9 cellular contexts compared by ENCODE assay signal in genomic region chr6:158039178-158039557, GRCh38. TPM values are rescaled to one million over a fixed set of nuclear protein-coding genes. Genes with fewer than 3 reads are reported as not detected.
DNase-seq lines count a peak whose midpoint lies in the region; ATAC-seq and TF ChIP-seq lines count a peak whose summit lies in the region.
"Had no signal": no experiment of that assay in that cellular context is flagged by ENCODE, and none has a peak within 500 bp of the region (broad histone marks: within the 10 kb centered on the region; RNA-seq: fewer than 3 reads in every experiment).

No MANE protein-coding gene starts in this region.

- H3K4me3 ChIP-seq in A673 (ENCODE audit: low read depth, low read length, poor library complexity, severe bottlenecking) (no peak overlapping the region), HCT116 (replicated peaks in 1 of 2; ENCODE audit: low read depth in 1 of 2, low read length in 2 of 2) (peak overlapping the region in 1 of 2 experiments; percentile 27; a peak in 1 of 4 replicates), astrocyte of the spinal cord (ENCODE audit: low read depth, low read length) (no peak overlapping the region), HAP-1 (no peak overlapping the region)

- in situ Hi-C loops in astrocyte of the spinal cord (cut with HindIII; ENCODE audit: low sequenced_read_pairs), result no loop called here
- in situ Hi-C loops in HAP-1 (cut with MboI; ENCODE audit: low sequenced_read_pairs), result no loop called here

- POLR2A ChIA-PET in A673 (lab: Charles Lee; ENCODE audit: low non-redundant PET), result no interaction called here
- POLR2A ChIA-PET in HCT116 (lab: Charles Lee), result interaction anchor here (1.2 kb wide), 1 partner anchor 18 kb away, joined by 3 read pairs; no protein-coding TSS in a partner anchor

- RAD21 ChIA-PET in HCT116 (lab: Charles Lee; ENCODE audit: low non-redundant PET in 1 of 2, low total read pairs in 2 of 2, uncharacterized antibody in 2 of 2, unreplicated experiment in 2 of 2), result no interaction called here

- H3K27ac ChIP-seq in A673 (ENCODE audit: low read depth, low read length, poor library complexity, severe bottlenecking) (peak overlapping the region; percentile 35), HCT116 (ENCODE audit: low read depth, low read length) (peak overlapping the region; percentile 87)

- no peaks in the 10 kb centered on the region for H3K27me3 ChIP-seq in A673 (replicated peaks; ENCODE audit: insufficient read depth, low read depth, low read length, poor library complexity)
- no peaks in the 10 kb centered on the region for H3K27me3 ChIP-seq in HCT116 (ENCODE audit: insufficient read depth, low read length)
- no peaks in the 10 kb centered on the region for H3K27me3 ChIP-seq in HAP-1 (ENCODE audit: low read depth)

- H3K9me2 ChIP-seq in HCT116 (ENCODE audit: insufficient read depth), result no peaks in the 10 kb centered on the region

- no peak for TF ChIP-seq RAD21 in HCT116 (IDR thresholded peaks at IDR 0.05; ENCODE audit: low read depth)

- BruUV-seq in A673 (replicated peaks; lab: Mats Ljungman, UMichigan) (no TSS peak), HCT116 (replicated peaks; lab: Mats Ljungman, UMichigan) (no TSS peak)

- TF ChIP-seq CTCF in A673 (conservative IDR thresholded peaks at IDR 0.05; ENCODE audit: low read depth, low read length) (no peak), HCT116 (IDR thresholded peaks at IDR 0.05 in 2 of 3, conservative IDR thresholded peaks at IDR 0.05 in 1 of 3; ENCODE audit: borderline replicate concordance in 1 of 3, insufficient read depth in 1 of 3, low read depth in 2 of 3, low read length in 2 of 3) (no peak), astrocyte of the spinal cord (IDR thresholded peaks at IDR 0.05; ENCODE audit: low read depth, low read length) (no peak)

- H3K4me2 ChIP-seq in HCT116 (ENCODE audit: low read length), result peak overlapping the region; percentile 80

- H3K9ac ChIP-seq in HCT116 (ENCODE audit: low read length), result peak overlapping the region; percentile 41

- CTCF ChIA-PET in A673 (lab: Charles Lee) (interaction anchor here (0.6 kb wide), 1 partner anchor 33 kb away, joined by 3 read pairs; no protein-coding TSS in a partner anchor), HCT116 (lab: Charles Lee) (interaction anchor here (2.7 kb wide), 1 partner anchor 13 kb away, joined by 13 read pairs; no protein-coding TSS in a partner anchor)

- H3K9me3 ChIP-seq in A673 (ENCODE audit: low read depth, low read length, poor library complexity, severe bottlenecking) (no peaks in the 10 kb centered on the region), HCT116 (ENCODE audit: control insufficient read depth in 1 of 2, insufficient read depth in 1 of 2, low read depth in 1 of 2, low read length in 2 of 2) (no peaks in the 10 kb centered on the region), HAP-1 (no peaks in the 10 kb centered on the region)

- peaks cover 34% of the 10 kb centered on the region for H3K4me1 ChIP-seq in A673 (ENCODE audit: insufficient read depth, low read length, poor library complexity, severe bottlenecking)
- peaks cover 59 to 65% of the 10 kb centered on the region in 2 experiments for H3K4me1 ChIP-seq in HCT116 (ENCODE audit: control insufficient read depth in 1 of 2, insufficient read depth in 2 of 2, low read length in 2 of 2)
- no peaks in the 10 kb centered on the region; the same call in 1 of the 2 replicates for H3K4me1 ChIP-seq in HAP-1

- intact Hi-C loops in A673 (cut with micrococcal nuclease; ENCODE audit: unreplicated experiment) (no loop called here), HCT116 (cut with micrococcal nuclease) (no loop called here)

- H2AFZ ChIP-seq in HCT116 (ENCODE audit: low read depth, low read length, poor library complexity, severe bottlenecking), result no peak overlapping the region

- H3K79me2 ChIP-seq in HCT116 (ENCODE audit: insufficient read depth, low read length), result no peaks in the 10 kb centered on the region; the same call in 1 of the 2 replicates

- H3K36me3 ChIP-seq in A673 (ENCODE audit: insufficient read depth, low read length, poor library complexity, severe bottlenecking) (peaks cover 4% of the 10 kb centered on the region), HCT116 (ENCODE audit: control insufficient read depth in 1 of 2, insufficient read depth in 2 of 2, low read length in 2 of 2) (no peaks in the 10 kb centered on the region), HAP-1 (replicated peaks) (0 out of 2 replicates have a peak, but pooled peaks cover 2% of the 10 kb centered on the region)

- ATAC-seq in HCT116, result peak; percentile 51

- TF ChIP-seq POLR2A in HCT116 (IDR thresholded peaks at IDR 0.05; ENCODE audit: borderline replicate concordance, extremely low read depth, insufficient read depth, insufficient read length), result no peak

- no peaks in the 10 kb centered on the region for H4K20me1 ChIP-seq in HCT116 (ENCODE audit: insufficient read depth)

- peak; percentile 62 for DNase-seq in A673 (ENCODE audit: low spot score)
- no peak for DNase-seq in HCT116 (ENCODE audit: low read depth, low spot score)
- DNase-seq in astrocyte of the spinal cord (ENCODE audit: low read depth, low spot score), result peak; percentile 92
- peak; percentile 81 for DNase-seq in mesenteric fat pad (ENCODE audit: low spot score)
- no peak for DNase-seq in HAP-1 (ENCODE audit: low spot score in 2 of 2)
- no peak for DNase-seq in GOT3 (lab: John Stamatoyannopoulos, UW)
- DNase-seq in stimulated activated CD4-positive, alpha-beta T cell treated with anti-CD3 and anti-CD28 coated beads, Interleukin-2, amount 100 ng/mL, for 48 hours, result no peak
- no peak for DNase-seq in activated gamma-delta T cell treated with Interleukin-2 at 50 U/mL for 16 hours
- DNase-seq: NCI-H524 had no signal

TF ChIP-seq in HCT116, 20 proteins besides CTCF, POLR2A, EP300 and RAD21:
- TF ChIP-seq ZBTB33 (IDR thresholded peaks at IDR 0.05; ENCODE audit: extremely low read depth, insufficient replicate concordance, low read length) (no peak), EZH2 (IDR thresholded peaks at IDR 0.05) (no peak), FOSL1 (IDR thresholded peaks at IDR 0.05; ENCODE audit: low read depth) (no peak), SRF (IDR thresholded peaks at IDR 0.05; ENCODE audit: low read depth) (no peak), ZNF274 (IDR thresholded peaks at IDR 0.05; ENCODE audit: low read depth, low read length) (no peak), JUND (IDR thresholded peaks at IDR 0.05) (no peak), ELF1 (IDR thresholded peaks at IDR 0.05; ENCODE audit: borderline replicate concordance, low read depth) (no peak), ATF3 (IDR thresholded peaks at IDR 0.05) (no peak), POLR2AphosphoS5 (IDR thresholded peaks at IDR 0.05; ENCODE audit: low read depth, low read length) (no peak)

RNA-seq across cellular contexts. Expression of gene SYNJ2, which starts 57.5 kb away (rescaled TPM):
- total RNA-seq in A673 (2021), result 34.5 and 37.0 TPM in 2 replicates
- 23.9 TPM for total RNA-seq in HCT116 (2021; ENCODE audit: unreplicated experiment)
- polyA plus RNA-seq in HCT116 (2012), result 11.6 and 12.6 TPM in 2 replicates
- 7.5 TPM for total RNA-seq in mesenteric fat pad

Comparison
In these comparisons a context has a peak if more than half of its experiments do, and no peak if none do; other contexts are left out.
1. DNase-seq: peak in A673 (single experiment), astrocyte of the spinal cord (single experiment) and mesenteric fat pad (single experiment); none in HCT116 (single experiment), HAP-1 (0 of 2), GOT3 (single experiment), stimulated activated CD4-positive, alpha-beta T cell treated with anti-CD3 and anti-CD28 coated beads, Interleukin-2, amount 100 ng/mL, for 48 hours (0 of 2) and activated gamma-delta T cell treated with Interleukin-2 at 50 U/mL for 16 hours (single experiment).